In the genomic region with DNA sequence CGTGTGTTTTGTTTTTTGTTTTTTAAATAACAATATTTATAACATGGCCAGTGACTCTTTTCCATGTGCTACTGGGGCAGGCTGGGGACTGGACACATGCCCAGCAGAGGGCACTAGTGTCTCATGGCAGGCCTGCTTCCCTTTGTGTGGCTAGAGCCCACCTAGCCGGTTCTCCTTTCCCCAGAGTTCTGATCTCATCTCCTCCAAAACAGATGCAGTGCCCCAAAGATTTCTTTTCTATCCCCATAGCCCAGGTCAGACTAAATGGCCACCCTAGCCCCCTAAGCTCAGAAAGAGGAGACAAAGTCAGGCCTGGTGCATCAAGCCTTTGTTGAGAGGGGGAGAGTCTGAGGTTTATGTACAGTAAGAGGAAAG, we compare ENCODE assay signal across 8 cellular contexts. TPM values are rescaled to one million over a fixed set of nuclear protein-coding genes. Genes with fewer than 3 reads are reported as not detected.
DNase-seq lines count a peak whose midpoint lies in the region; ATAC-seq and TF ChIP-seq lines count a peak whose summit lies in the region.

No MANE protein-coding gene starts in this region.

- no peak overlapping the region for H3K4me3 ChIP-seq in DND-41 (ENCODE audit: low read depth in 1 of 2, low read length in 2 of 2)
- no peak overlapping the region for H3K4me3 ChIP-seq in fibroblast of villous mesenchyme (ENCODE audit: low read depth, low read length)
- H3K4me3 ChIP-seq in suprapubic skin, result no peak overlapping the region

- DNase-seq in DND-41 (peak; percentile 85), KG1 (lab: John Stamatoyannopoulos, UW) (peak; percentile 68), RPMI8226 (peak; percentile 76), fibroblast of villous mesenchyme (ENCODE audit: low read depth) (peak; percentile 75), nucleus accumbens (lab: John Stamatoyannopoulos, UW) (peak in 51 of 56 donors; percentile 15 to 87 (median 65)), suprapubic skin (ENCODE audit: low spot score in 2 of 2) (no peak)
- peak; percentile 68 for DNase-seq in activated T-helper 9 cell treated with anti-CD3 and anti-CD28 coated beads, Interleukin-2, amount 50 U/mL, for 16 hours (ENCODE audit: low read depth)

- no peaks in the 10 kb centered on the region for H4K20me1 ChIP-seq in DND-41 (ENCODE audit: insufficient read depth, low read length)

- peak overlapping the region; percentile 6; the same call in 1 of the 2 replicates for H3K9ac ChIP-seq in DND-41 (ENCODE audit: low read depth, low read length)

- WGBS in suprapubic skin, result 0% methylated on average over 2 of the region's 2 CpGs

- no peak overlapping the region for H3K4me2 ChIP-seq in DND-41 (ENCODE audit: insufficient read depth, low read length)

- H3K27me3 ChIP-seq in DND-41 (ENCODE audit: insufficient read depth, low read length, poor library complexity) (no peaks in the 10 kb centered on the region), suprapubic skin (no peaks in the 10 kb centered on the region)

- no peak for TF ChIP-seq POLR2A in suprapubic skin (IDR thresholded peaks at IDR 0.05)

- H3K4me1 ChIP-seq in DND-41 (ENCODE audit: insufficient read depth, low read length) (peaks cover 6% of the 10 kb centered on the region), suprapubic skin (peaks cover 19% of the 10 kb centered on the region)

- no peaks in the 10 kb centered on the region for H3K79me2 ChIP-seq in DND-41 (ENCODE audit: insufficient read depth, low read length)

- H3K9me3 ChIP-seq in DND-41 (ENCODE audit: insufficient read depth, low read length, severe bottlenecking) (no peaks in the 10 kb centered on the region), suprapubic skin (no peaks in the 10 kb centered on the region)

- peak overlapping the region; percentile 63; the same call in 1 of the 2 replicates for H2AFZ ChIP-seq in DND-41 (ENCODE audit: low read depth, low read length)

- peak overlapping the region; percentile 59 for H3K27ac ChIP-seq in DND-41 (ENCODE audit: low read length)
- no peak overlapping the region for H3K27ac ChIP-seq in suprapubic skin

- TF ChIP-seq CTCF in DND-41 (IDR thresholded peaks at IDR 0.05; ENCODE audit: borderline replicate concordance, extremely low read depth, low read length, poor library complexity, severe bottlenecking), result peak; percentile 97
- peak; percentile 99 for TF ChIP-seq CTCF in fibroblast of villous mesenchyme (IDR thresholded peaks at IDR 0.05; ENCODE audit: insufficient read depth, low read depth, low read length)
- peak; percentile 78 to 94 for TF ChIP-seq CTCF in suprapubic skin (IDR thresholded peaks at IDR 0.05)

- H3K36me3 ChIP-seq in DND-41 (ENCODE audit: insufficient read depth, low read length), result peaks cover 56% of the 10 kb centered on the region
- peaks cover 55% of the 10 kb centered on the region for H3K36me3 ChIP-seq in suprapubic skin

- no peak for TF ChIP-seq EP300 in suprapubic skin (IDR thresholded peaks at IDR 0.05)

- ATAC-seq in DND-41 (ENCODE audit: insufficient read depth, low read depth), result peak; percentile 97
- ATAC-seq in GM18517 (IDR thresholded peaks at IDR 0.05; ENCODE audit: unreplicated experiment), result no peak

RNA-seq across cellular contexts. Expression of a gene that starts 21.2 kb away (rescaled TPM):
- total RNA-seq in fibroblast of villous mesenchyme (8.2 and 11.3 TPM in 2 replicates), suprapubic skin (10 to 100 TPM; 10.1 to 38.9 (median 15.4) TPM)

RNA-seq across cellular contexts. Expression of a gene that starts 39.2 kb away (rescaled TPM):
- total RNA-seq in fibroblast of villous mesenchyme (under 0.01 TPM in 2 replicates), suprapubic skin (1 to 10 TPM in 2 of 4 donors, under 1 TPM in 1, not detected in 1; 0.44 to 1.9 (median 1.1) TPM)

Comparison
In these comparisons a context has a peak if more than half of its experiments do, and no peak if none do; other contexts are left out.
1. DNase-seq: peak in DND-41 (single experiment), KG1 (single experiment), RPMI8226 (single experiment), activated T-helper 9 cell treated with anti-CD3 and anti-CD28 coated beads, Interleukin-2, amount 50 U/mL, for 16 hours (single experiment), fibroblast of villous mesenchyme (single experiment) and nucleus accumbens (51 of 56); none in suprapubic skin (0 of 2).
2. Peak in every context shown above with its lines, with median percentiles within 50 percentile points of each other: CTCF ChIP-seq.